13 cellular contexts compared by ENCODE assay signal in genomic region chr20:58636983-58637421, GRCh38. TPM values are rescaled to one million over a fixed set of nuclear protein-coding genes. Genes with fewer than 3 reads are reported as not detected.
A peak's percentile ranks its signal among the peaks of the same experiment; 100 is the strongest.
DNase-seq lines count a peak whose midpoint lies in the region; ATAC-seq and TF ChIP-seq lines count a peak whose summit lies in the region.
"Had no signal": no experiment of that assay in that cellular context is flagged by ENCODE, and none has a peak within 500 bp of the region (broad histone marks: within the 10 kb centered on the region; RNA-seq: fewer than 3 reads in every experiment).

No MANE protein-coding gene starts in this region.

- H3K9me3 ChIP-seq in BE2C (no peaks in the 10 kb centered on the region), gastrocnemius medialis (no peaks in the 10 kb centered on the region)
- H3K9me3 ChIP-seq: tibial artery had no signal

- H3K36me3 ChIP-seq in BE2C, result no peaks in the 10 kb centered on the region
- no peaks in the 10 kb centered on the region for H3K36me3 ChIP-seq in gastrocnemius medialis
- H3K36me3 ChIP-seq: tibial artery had no signal

- no peak for ATAC-seq in gastrocnemius medialis

- in situ Hi-C loops in gastrocnemius medialis (cut with MboI; ENCODE audit: low sequenced_read_pairs in 4 of 4), result loop anchor here in 2 of 4 donors (25.0 kb wide), 2 partner anchors 350 to 400 kb away; partner anchors contain the start of gene ANKRD60 (in 1 of the 2)

- H3K4me1 Mint-ChIP-seq in mesothelial cell of epicardium, result peaks cover 8% of the 10 kb centered on the region
- peaks cover 3% of the 10 kb centered on the region for H3K4me1 Mint-ChIP-seq in CD14-positive monocyte

- H3K27me3 ChIP-seq in BE2C, result no peaks in the 10 kb centered on the region
- no peaks in the 10 kb centered on the region for H3K27me3 ChIP-seq in gastrocnemius medialis

- H3K36me3 Mint-ChIP-seq in mesothelial cell of epicardium (no peaks in the 10 kb centered on the region), CD14-positive monocyte (no peaks in the 10 kb centered on the region)

- intact Hi-C loops in CD14-positive monocyte (cut with micrococcal nuclease), result no loop called here
- intact Hi-C loops in gastrocnemius medialis (cut with DNase I; ENCODE audit: low total_unique reads), result no loop called here

- TF ChIP-seq POLR2A in gastrocnemius medialis (IDR thresholded peaks at IDR 0.05), result no peak

- DNase-seq in BE2C, result no peak
- no peak for DNase-seq in cardiac fibroblast (ENCODE audit: low read depth in 2 of 2)
- no peak for DNase-seq in mesothelial cell of epicardium (ENCODE audit: low spot score in 2 of 2, unreplicated experiment in 2 of 2)
- DNase-seq in CD14-positive monocyte (ENCODE audit: low spot score), result no peak
- no peak for DNase-seq in NCI-H1436 treated with DMSO at 0.1 percent for 48 hours (lab: John Stamatoyannopoulos, UW)
- DNase-seq in NCI-H146 treated with DMSO at 0.1 percent for 48 hours (lab: John Stamatoyannopoulos, UW; ENCODE audit: unreplicated experiment), result no peak
- DNase-seq in gastrocnemius medialis, result no peak
- DNase-seq: activated CD4-positive, CD25-positive, alpha-beta regulatory T cell; midbrain; NCI-H510A treated with DMSO at 0.1 percent for 48 hours; stimulated activated CD8-positive, alpha-beta memory T cell treated with anti-CD3 and anti-CD28 coated beads, Interleukin-4, amount 100 ng/mL, for 48 hours had no signal

- H3K27ac Mint-ChIP-seq in mesothelial cell of epicardium (no peak overlapping the region), CD14-positive monocyte (no peak overlapping the region)

- H3K9me3 Mint-ChIP-seq in mesothelial cell of epicardium (peaks cover 7% of the 10 kb centered on the region), CD14-positive monocyte (peaks cover 0 to 1% (median 0%) of the 10 kb centered on the region in 7 donors)

- no peak overlapping the region for H3K27ac ChIP-seq in gastrocnemius medialis
- H3K27ac ChIP-seq: tibial artery had no signal

- H3K4me3 ChIP-seq in BE2C (ENCODE audit: low read depth, low read length) (no peak overlapping the region), GM12875 (ENCODE audit: low read depth, low read length) (no peak overlapping the region), cardiac fibroblast (replicated peaks in 1 of 2; ENCODE audit: low read depth in 2 of 2, low read length in 2 of 2) (no peak overlapping the region), gastrocnemius medialis (no peak overlapping the region)
- H3K4me3 ChIP-seq: tibial artery had no signal

- H3K27me3 Mint-ChIP-seq in mesothelial cell of epicardium (ENCODE audit: low read depth) (peaks cover 22% of the 10 kb centered on the region), CD14-positive monocyte (ENCODE audit: low read depth in 3 of 3) (peaks cover 17 to 28% (median 20%) of the 10 kb centered on the region in 3 donors)

- H3K4me1 ChIP-seq in BE2C, result no peaks in the 10 kb centered on the region
- peaks cover 0 to 5% of the 10 kb centered on the region in 2 donors for H3K4me1 ChIP-seq in gastrocnemius medialis

- H3K4me3 Mint-ChIP-seq in mesothelial cell of epicardium (no peak overlapping the region), CD14-positive monocyte (no peak overlapping the region)

- TF ChIP-seq CTCF in BE2C (IDR thresholded peaks at IDR 0.05; ENCODE audit: low read depth, low read length) (peak; percentile 43), GM12875 (IDR thresholded peaks at IDR 0.05; ENCODE audit: borderline replicate concordance, insufficient read depth, low read depth, low read length) (peak; percentile 20; the same call in 1 of the 2 replicates), cardiac fibroblast (IDR thresholded peaks at IDR 0.05; ENCODE audit: low read depth, low read length) (peak; percentile 44), mesothelial cell of epicardium (IDR thresholded peaks at IDR 0.05; ENCODE audit: unreplicated experiment) (peak; percentile 22), CD14-positive monocyte (IDR thresholded peaks at IDR 0.05) (no peak), gastrocnemius medialis (IDR thresholded peaks at IDR 0.05 in 4 of 5, conservative IDR thresholded peaks at IDR 0.05 in 1 of 5) (no peak)

RNA-seq across cellular contexts. Expression of gene STX16, which starts 14.1 kb away (rescaled TPM):
- 83.5 TPM for polyA plus RNA-seq in BE2C (2012; ENCODE audit: insufficient read depth, insufficient read length, low read depth)
- total RNA-seq in mesothelial cell of epicardium (85.9 to 87.5 TPM (median 86.1 TPM) in 3 replicates), gastrocnemius medialis (10 to 100 TPM in 3 of 4 donors, 1 to 10 TPM in 1; 9.2 to 34.3 (median 20.4) TPM)
- polyA plus RNA-seq in CD14-positive monocyte, result 10 to 100 TPM; 15.6 to 27.4 TPM

RNA-seq across cellular contexts. Expression of gene NPEPL1, which starts 55.6 kb away (rescaled TPM):
- 0.82 TPM for polyA plus RNA-seq in BE2C (2012; ENCODE audit: insufficient read depth, insufficient read length, low read depth)
- total RNA-seq in mesothelial cell of epicardium (65.8 to 71.5 TPM (median 69.6 TPM) in 3 replicates), gastrocnemius medialis (10 to 100 TPM; 18.1 to 51.5 (median 34.3) TPM)
- 10 to 100 TPM; 37.6 to 39.6 TPM for polyA plus RNA-seq in CD14-positive monocyte

Comparison
In these comparisons a context has a peak if more than half of its experiments do, and no peak if none do; other contexts are left out.
1. CTCF ChIP-seq: peak in BE2C (single experiment), GM12875 (single experiment), cardiac fibroblast (single experiment) and mesothelial cell of epicardium (single experiment); none in CD14-positive monocyte (single experiment) and gastrocnemius medialis (0 of 5).